In genomic region chr14:73491256-73491976, GRCh38 we compare ENCODE assay signal across 2 cellular contexts.
TF ChIP-seq lines count a peak whose summit lies in the region.

No MANE protein-coding gene starts in this region.

TF ChIP-seq in A549, 52 proteins besides CTCF, POLR2A, EP300 and RAD21:
- TF ChIP-seq ZSCAN20 (CRISPR knock-in tag; IDR thresholded peaks at IDR 0.05) (no peak), ZNF302 (CRISPR knock-in tag; IDR thresholded peaks at IDR 0.05) (no peak), SREBF2 (IDR thresholded peaks at IDR 0.05) (no peak), SMC3 (IDR thresholded peaks at IDR 0.05) (no peak), JUNB (IDR thresholded peaks at IDR 0.05) (no peak), NPAS2 (CRISPR knock-in tag; IDR thresholded peaks at IDR 0.05; ENCODE audit: borderline replicate concordance) (no peak), HOXB13 (CRISPR knock-in tag; IDR thresholded peaks at IDR 0.05; ENCODE audit: low read depth) (no peak), BCL3 (IDR thresholded peaks at IDR 0.05) (no peak), USF2 (IDR thresholded peaks at IDR 0.05) (no peak), KDM5A (IDR thresholded peaks at IDR 0.05) (no peak), CBX2 (IDR thresholded peaks at IDR 0.05; ENCODE audit: borderline replicate concordance, low read depth) (no peak), ZFP36 (IDR thresholded peaks at IDR 0.05; ENCODE audit: borderline replicate concordance, partially characterized antibody) (no peak), HDAC2 (IDR thresholded peaks at IDR 0.05) (no peak), PHF8 (IDR thresholded peaks at IDR 0.05; ENCODE audit: borderline replicate concordance, low read depth) (peak; percentile 6; the same call in 1 of the 2 replicates), ESRRA (IDR thresholded peaks at IDR 0.05; ENCODE audit: borderline replicate concordance, low read length) (no peak), ZC3H11A (IDR thresholded peaks at IDR 0.05) (no peak), HOXB5 (CRISPR knock-in tag; IDR thresholded peaks at IDR 0.05) (no peak), CHD2 (IDR thresholded peaks at IDR 0.05; ENCODE audit: low read length, partially characterized antibody) (no peak), NR3C1 (IDR thresholded peaks at IDR 0.05) (no peak), MAX (IDR thresholded peaks at IDR 0.05) (peak; percentile 45; the same call in 1 of the 2 replicates), JUN (IDR thresholded peaks at IDR 0.05) (peak in 1 of 2 experiments; percentile 68; a peak in 2 of 5 replicates), FOXS1 (CRISPR knock-in tag; IDR thresholded peaks at IDR 0.05) (no peak)
- TF ChIP-seq, protein P1, sequence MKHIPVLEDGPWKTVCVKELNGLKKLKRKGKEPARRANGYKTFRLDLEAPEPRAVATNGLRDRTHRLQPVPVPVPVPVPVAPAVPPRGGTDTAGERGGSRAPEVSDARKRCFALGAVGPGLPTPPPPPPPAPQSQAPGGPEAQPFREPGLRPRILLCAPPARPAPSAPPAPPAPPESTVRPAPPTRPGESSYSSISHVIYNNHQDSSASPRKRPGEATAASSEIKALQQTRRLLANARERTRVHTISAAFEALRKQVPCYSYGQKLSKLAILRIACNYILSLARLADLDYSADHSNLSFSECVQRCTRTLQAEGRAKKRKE (CRISPR knock-in tag; IDR thresholded peaks at IDR 0.05; ENCODE audit: low read depth): no peak
- TF ChIP-seq, protein P2, sequence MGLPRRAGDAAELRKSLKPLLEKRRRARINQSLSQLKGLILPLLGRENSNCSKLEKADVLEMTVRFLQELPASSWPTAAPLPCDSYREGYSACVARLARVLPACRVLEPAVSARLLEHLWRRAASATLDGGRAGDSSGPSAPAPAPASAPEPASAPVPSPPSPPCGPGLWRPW (IDR thresholded peaks at IDR 0.05): no peak
- TF ChIP-seq, protein P3, sequence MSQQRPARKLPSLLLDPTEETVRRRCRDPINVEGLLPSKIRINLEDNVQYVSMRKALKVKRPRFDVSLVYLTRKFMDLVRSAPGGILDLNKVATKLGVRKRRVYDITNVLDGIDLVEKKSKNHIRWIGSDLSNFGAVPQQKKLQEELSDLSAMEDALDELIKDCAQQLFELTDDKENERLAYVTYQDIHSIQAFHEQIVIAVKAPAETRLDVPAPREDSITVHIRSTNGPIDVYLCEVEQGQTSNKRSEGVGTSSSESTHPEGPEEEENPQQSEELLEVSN (IDR thresholded peaks at IDR 0.05; ENCODE audit: borderline replicate concordance, low read depth): peak; percentile 16; the same call in 1 of the 2 replicates

TF ChIP-seq in H1, 55 proteins besides CTCF, POLR2A, EP300 and RAD21:
- peak; percentile 62 for TF ChIP-seq KDM4A (IDR thresholded peaks at IDR 0.05; ENCODE audit: low read depth, low read length, severe bottlenecking)
- TF ChIP-seq BRCA1 (IDR thresholded peaks at IDR 0.05; ENCODE audit: low read depth, low read length): no peak
- TF ChIP-seq USF2 (IDR thresholded peaks at IDR 0.05; ENCODE audit: low read length): no peak
- no peak for TF ChIP-seq SRF (IDR thresholded peaks at IDR 0.05; ENCODE audit: low read depth, low read length)
- TF ChIP-seq CHD2 (IDR thresholded peaks at IDR 0.05; ENCODE audit: low read length): no peak
- no peak for TF ChIP-seq BACH1 (IDR thresholded peaks at IDR 0.05; ENCODE audit: low read length)
- TF ChIP-seq, protein P3 (IDR thresholded peaks at IDR 0.05): peak; percentile 79
- no peak for TF ChIP-seq POLR2AphosphoS5 (IDR thresholded peaks at IDR 0.05; ENCODE audit: low read depth, low read length)
- peak; percentile 85 for TF ChIP-seq MAX (IDR thresholded peaks at IDR 0.05)
- TF ChIP-seq EZH2 (IDR thresholded peaks at IDR 0.05; ENCODE audit: low read depth, low read length, severe bottlenecking): peak; percentile 49
- TF ChIP-seq JUN (IDR thresholded peaks at IDR 0.05; ENCODE audit: low read depth, low read length): no peak
- no peak for TF ChIP-seq RFX5 (IDR thresholded peaks at IDR 0.05; ENCODE audit: borderline replicate concordance, low read depth, low read length)
- no peak for TF ChIP-seq ATF3 (IDR thresholded peaks at IDR 0.05; ENCODE audit: insufficient read depth, low read depth, low read length)
- TF ChIP-seq SIN3A (conservative IDR thresholded peaks at IDR 0.05 in 1 of 2, IDR thresholded peaks at IDR 0.05 in 1 of 2; ENCODE audit: low read depth in 1 of 2, low read length in 2 of 2): 0 out of 4 replicates have a peak, but pooled peaks of 1 of the 2 experiments have one; percentile 1
- TF ChIP-seq PHF8 (conservative IDR thresholded peaks at IDR 0.05; ENCODE audit: low read depth, low read length): 0 out of 2 replicates have a peak, but pooled peaks have one; percentile 15
- TF ChIP-seq ASH2L (IDR thresholded peaks at IDR 0.05; ENCODE audit: low read length): no peak
- TF ChIP-seq TBP (IDR thresholded peaks at IDR 0.05; ENCODE audit: low read depth, low read length): no peak
- no peak for TF ChIP-seq HDAC6 (IDR thresholded peaks at IDR 0.05; ENCODE audit: low read depth, low read length)
- TF ChIP-seq TAF1 (IDR thresholded peaks at IDR 0.05; ENCODE audit: low read depth, low read length): peak; percentile 55; the same call in 1 of the 2 replicates
